ENCODE assay signal across 13 cellular contexts in genomic region chr4:56426273-56426672, GRCh38. TPM values are rescaled to one million over a fixed set of nuclear protein-coding genes. Genes with fewer than 3 reads are reported as not detected.
DNase-seq lines count a peak whose midpoint lies in the region; ATAC-seq, FAIRE-seq and TF ChIP-seq lines count a peak whose summit lies in the region.
"Had no signal": no experiment of that assay in that cellular context is flagged by ENCODE, and none has a peak within 500 bp of the region (broad histone marks: within the 10 kb centered on the region; RNA-seq: fewer than 3 reads in every experiment).

No MANE protein-coding gene starts in this region.

- H3K27me3 ChIP-seq in pancreas (no peaks in the 10 kb centered on the region), MM.1S (replicated peaks; ENCODE audit: insufficient read depth, low read length) (no peaks in the 10 kb centered on the region)
- H3K27me3 ChIP-seq: colonic mucosa had no signal

- no peak overlapping the region for H3K4me3 ChIP-seq in pancreas
- H3K4me3 ChIP-seq in MM.1S (ENCODE audit: low read length) = no peak overlapping the region
- H3K4me3 ChIP-seq: colonic mucosa had no signal

- H3K79me2 ChIP-seq in MM.1S (ENCODE audit: low read length) = peaks cover 100% of the 10 kb centered on the region
- H3K79me2 ChIP-seq: parathyroid adenoma had no signal

- H3K9ac ChIP-seq in MM.1S (ENCODE audit: low read length) = no peak overlapping the region
- H3K9ac ChIP-seq: parathyroid adenoma had no signal

- no peak overlapping the region for H3K4me2 ChIP-seq in MM.1S (ENCODE audit: low read depth, low read length)

- intact Hi-C loops in pancreas (cut with DNase I) = loop anchor here in 1 of 3 donors (10.0 kb wide), 1 partner anchor 119 kb away; no protein-coding TSS in a partner anchor

- WGBS in pancreas, 2 donors = 94 to 96% methylated on average over 6 of the region's 6 CpGs

- H3K9me2 ChIP-seq in MM.1S (replicated peaks; ENCODE audit: insufficient read depth, low read length) = no peaks in the 10 kb centered on the region

- H3F3A ChIP-seq in MM.1S (ENCODE audit: insufficient read depth, low read length) = no peaks in the 10 kb centered on the region

- ATAC-seq in GM19395 (IDR thresholded peaks at IDR 0.05; ENCODE audit: unreplicated experiment) (peak; percentile 93), HG02623 (IDR thresholded peaks at IDR 0.05; ENCODE audit: unreplicated experiment) (peak; percentile 85), HG03342 (IDR thresholded peaks at IDR 0.05; ENCODE audit: unreplicated experiment) (peak; percentile 96), pancreas (no peak)
- ATAC-seq: activated naive CD8-positive, alpha-beta T cell treated with anti-CD3 and anti-CD28 coated beads, Interleukin-2, amount 50 U/mL, for 24 hours; Panc1 had no signal

- H3K27ac ChIP-seq in pancreas = no peak overlapping the region
- no peak overlapping the region for H3K27ac ChIP-seq in MM.1S (ENCODE audit: low read length)
- H3K27ac ChIP-seq: colonic mucosa, parathyroid adenoma had no signal

- DNase-seq in GM12892 (ENCODE audit: insufficient read length) = no peak
- DNase-seq in pancreas = no peak
- no peak for DNase-seq in SK-N-DZ (ENCODE audit: low spot score)
- no peak for DNase-seq in NCI-H524 (lab: John Stamatoyannopoulos, UW)
- DNase-seq in MM.1S = no peak
- DNase-seq: activated naive CD8-positive, alpha-beta T cell treated with anti-CD3 and anti-CD28 coated beads, Interleukin-2, amount 50 U/mL, for 24 hours; colonic mucosa; stimulated activated CD4-positive, alpha-beta T cell treated with anti-CD3 and anti-CD28 coated beads, Interleukin-15, amount 100 ng/mL, for 24 hours had no signal

- H4K20me1 ChIP-seq in MM.1S (ENCODE audit: insufficient read depth, low read length) = peaks cover 53% of the 10 kb centered on the region

- no peak for TF ChIP-seq CTCF in pancreas (IDR thresholded peaks at IDR 0.05)
- TF ChIP-seq CTCF in MM.1S (IDR thresholded peaks at IDR 0.05; ENCODE audit: low read length) = no peak

- H3K9me3 ChIP-seq in pancreas = no peaks in the 10 kb centered on the region
- no peaks in the 10 kb centered on the region for H3K9me3 ChIP-seq in MM.1S (replicated peaks; ENCODE audit: insufficient read depth, low read length)
- H3K9me3 ChIP-seq: colonic mucosa had no signal

- H3K36me3 ChIP-seq in pancreas (no peaks in the 10 kb centered on the region), MM.1S (replicated peaks; ENCODE audit: insufficient read depth, low read length) (no peaks in the 10 kb centered on the region)
- H3K36me3 ChIP-seq: colonic mucosa had no signal

- no peak for TF ChIP-seq POLR2A in GM12892 (IDR thresholded peaks at IDR 0.05; ENCODE audit: low read depth, low read length)

- H2AFZ ChIP-seq in MM.1S (ENCODE audit: low read length) = no peak overlapping the region
- H2AFZ ChIP-seq: parathyroid adenoma had no signal

- peaks cover 0 to 5% (median 3%) of the 10 kb centered on the region in 3 donors for H3K4me1 ChIP-seq in pancreas
- peaks cover 4% of the 10 kb centered on the region; the same call in 1 of the 2 replicates for H3K4me1 ChIP-seq in MM.1S (ENCODE audit: low read length)
- H3K4me1 ChIP-seq: colonic mucosa, parathyroid adenoma had no signal

- FAIRE-seq in GM12892 (lab: Jason Lieb, UNC) = peak; percentile 79
- no peak for FAIRE-seq in pancreas (lab: Jason Lieb, UNC)

RNA-seq across cellular contexts. Expression of gene PPAT, which starts 9.1 kb away (rescaled TPM):
- polyA plus RNA-seq in GM12892 (2012; ENCODE audit: missing spikeins) = 31.1 TPM
- 1 to 10 TPM; 4.6 to 10.0 (median 6.3) TPM for total RNA-seq in pancreas
- 1 to 10 TPM; 1.6 to 3.1 TPM for polyA plus RNA-seq in pancreas
- polyA plus RNA-seq in SK-N-DZ (2014; cell fraction: cytosol; rRNA removed) = 75.1 and 75.8 TPM in 2 replicates
- 59.2 and 67.8 TPM in 2 replicates for polyA plus RNA-seq in SK-N-DZ (2014; cell fraction: nucleus; rRNA removed)

RNA-seq across cellular contexts. Expression of gene PAICS, which starts 9.8 kb away (rescaled TPM):
- 264 TPM for polyA plus RNA-seq in GM12892 (2012; ENCODE audit: missing spikeins)
- 10 to 100 TPM; 11.1 to 32.0 (median 22.5) TPM for total RNA-seq in pancreas
- polyA plus RNA-seq in pancreas = 10 to 100 TPM; 16.5 to 20.1 TPM
- 197 and 217 TPM in 2 replicates for polyA plus RNA-seq in SK-N-DZ (2014; cell fraction: cytosol; rRNA removed)
- polyA plus RNA-seq in SK-N-DZ (2014; cell fraction: nucleus; rRNA removed) = 122 and 133 TPM in 2 replicates

RNA-seq across cellular contexts. Expression of gene AASDH, which starts 39.0 kb away (rescaled TPM):
- 8.2 TPM for polyA plus RNA-seq in GM12892 (2012; ENCODE audit: missing spikeins)
- total RNA-seq in pancreas = 1 to 10 TPM; 2.2 to 7.3 (median 4.7) TPM
- 1 to 10 TPM; 1.9 to 5.2 TPM for polyA plus RNA-seq in pancreas
- polyA plus RNA-seq in SK-N-DZ (2014; cell fraction: cytosol; rRNA removed) = 9.6 and 11.9 TPM in 2 replicates
- 14.6 and 15.5 TPM in 2 replicates for polyA plus RNA-seq in SK-N-DZ (2014; cell fraction: nucleus; rRNA removed)

RNA-seq across cellular contexts. Expression of gene SRP72, which starts 41.1 kb away (rescaled TPM):
- 88.2 TPM for polyA plus RNA-seq in GM12892 (2012; ENCODE audit: missing spikeins)
- total RNA-seq in pancreas = 100 to 1,000 TPM in 1 of 6 donors, 10 to 100 TPM in 5; 61.1 to 103 (median 72.4) TPM
- polyA plus RNA-seq in pancreas = 10 to 100 TPM; 20.8 to 32.7 TPM
- polyA plus RNA-seq in SK-N-DZ (2014; cell fraction: cytosol; rRNA removed) = 53.3 and 56.6 TPM in 2 replicates
- 36.9 and 38.8 TPM in 2 replicates for polyA plus RNA-seq in SK-N-DZ (2014; cell fraction: nucleus; rRNA removed)

Comparison
In these comparisons a context has a peak if more than half of its experiments do, and no peak if none do; other contexts are left out.
1. ATAC-seq: peak in GM19395 (single experiment), HG02623 (single experiment) and HG03342 (single experiment); none in pancreas (0 of 4).